In the genomic region with DNA sequence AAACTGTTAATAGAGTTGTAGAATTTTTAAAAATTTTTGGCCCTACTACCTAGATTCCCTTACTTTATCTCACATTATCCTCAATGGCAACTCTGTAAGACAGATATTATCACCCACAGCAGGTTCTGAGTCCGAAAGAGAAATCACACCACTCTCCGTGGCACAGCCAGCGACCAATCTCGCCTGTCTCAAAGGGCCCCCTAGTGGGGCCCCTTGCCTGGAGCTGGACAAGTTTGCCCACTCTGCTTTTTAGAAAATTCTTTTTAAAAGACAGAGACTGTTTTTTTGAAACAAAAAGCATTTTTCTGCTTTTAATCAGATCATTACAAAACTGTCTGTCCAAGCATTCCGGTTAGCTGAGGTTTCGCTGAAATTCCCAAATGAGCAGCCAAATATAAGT, we compare ENCODE assay signal across 11 cellular contexts. TPM values are rescaled to one million over a fixed set of nuclear protein-coding genes. Genes with fewer than 3 reads are reported as not detected.
DNase-seq lines count a peak whose midpoint lies in the region; ATAC-seq and TF ChIP-seq lines count a peak whose summit lies in the region.
"Had no signal": no experiment of that assay in that cellular context is flagged by ENCODE, and none has a peak within 500 bp of the region (broad histone marks: within the 10 kb centered on the region; RNA-seq: fewer than 3 reads in every experiment).

No MANE protein-coding gene starts in this region.

- H3K4me1 ChIP-seq in OCI-LY3 (ENCODE audit: low read length) = peaks cover 6% of the 10 kb centered on the region
- H3K4me1 ChIP-seq: Peyer's patch had no signal

- H3K27me3 Mint-ChIP-seq in progenitor cell of endocrine pancreas = no peaks in the 10 kb centered on the region
- H3K27me3 Mint-ChIP-seq: activated naive CD8-positive, alpha-beta T cell treated with anti-CD3 and anti-CD28 coated beads, Interleukin-2, amount 50 U/mL, for 24 hours; naive B cell had no signal

- no peaks in the 10 kb centered on the region for H3K9me3 Mint-ChIP-seq in progenitor cell of endocrine pancreas (ENCODE audit: low read depth)
- H3K9me3 Mint-ChIP-seq: activated naive CD8-positive, alpha-beta T cell treated with anti-CD3 and anti-CD28 coated beads, Interleukin-2, amount 50 U/mL, for 24 hours; naive B cell had no signal

- DNase-seq in GM10266 (ENCODE audit: extremely low spot score) (no peak), fibroblast of the aortic adventitia (ENCODE audit: low read depth) (no peak), progenitor cell of endocrine pancreas (ENCODE audit: low spot score, unreplicated experiment) (no peak)
- no peak for DNase-seq in stimulated activated CD4-positive, alpha-beta T cell treated with anti-CD3 and anti-CD28 coated beads, Interleukin-15, amount 100 ng/mL, for 24 hours
- DNase-seq: activated naive CD8-positive, alpha-beta T cell treated with anti-CD3 and anti-CD28 coated beads, Interleukin-2, amount 50 U/mL, for 24 hours; MV-4-11; naive B cell; Peyer's patch had no signal

- H4K20me1 ChIP-seq in OCI-LY3 (ENCODE audit: insufficient read depth, low read length) = no peaks in the 10 kb centered on the region

- TF ChIP-seq CTCF in GM10266 (IDR thresholded peaks at IDR 0.05; ENCODE audit: control insufficient read depth, insufficient read depth, low read depth, missing control alignments) (peak; percentile 6), OCI-LY3 (IDR thresholded peaks at IDR 0.05; ENCODE audit: low read depth, low read length) (peak; percentile 40; the same call in 1 of the 2 replicates), fibroblast of the aortic adventitia (IDR thresholded peaks at IDR 0.05; ENCODE audit: insufficient read depth, low read length) (peak; percentile 20), progenitor cell of endocrine pancreas (IDR thresholded peaks at IDR 0.05; ENCODE audit: unreplicated experiment) (peak; percentile 50)

- no peaks in the 10 kb centered on the region for H3K79me2 ChIP-seq in OCI-LY3 (ENCODE audit: low read length)

- no peak overlapping the region for H3K4me3 Mint-ChIP-seq in progenitor cell of endocrine pancreas (ENCODE audit: low read depth)
- H3K4me3 Mint-ChIP-seq: activated naive CD8-positive, alpha-beta T cell treated with anti-CD3 and anti-CD28 coated beads, Interleukin-2, amount 50 U/mL, for 24 hours; naive B cell had no signal

- no peak overlapping the region for H3K4me2 ChIP-seq in OCI-LY3 (ENCODE audit: low read length)

- no peak overlapping the region for H3K4me3 ChIP-seq in OCI-LY3 (ENCODE audit: low read length)
- H3K4me3 ChIP-seq in fibroblast of the aortic adventitia (ENCODE audit: low read depth, low read length) = no peak overlapping the region
- H3K4me3 ChIP-seq: Peyer's patch had no signal

- H3K36me3 Mint-ChIP-seq in progenitor cell of endocrine pancreas (ENCODE audit: insufficient read depth) = peaks cover 16% of the 10 kb centered on the region

- H2AFZ ChIP-seq in OCI-LY3 (ENCODE audit: low read depth, low read length) = no peak overlapping the region

- no peak overlapping the region for H3K27ac Mint-ChIP-seq in progenitor cell of endocrine pancreas
- H3K27ac Mint-ChIP-seq: activated naive CD8-positive, alpha-beta T cell treated with anti-CD3 and anti-CD28 coated beads, Interleukin-2, amount 50 U/mL, for 24 hours had no signal

- no peaks in the 10 kb centered on the region for H3K4me1 Mint-ChIP-seq in progenitor cell of endocrine pancreas (ENCODE audit: low read depth)
- H3K4me1 Mint-ChIP-seq: activated naive CD8-positive, alpha-beta T cell treated with anti-CD3 and anti-CD28 coated beads, Interleukin-2, amount 50 U/mL, for 24 hours had no signal

- H3K27ac ChIP-seq in OCI-LY3 (ENCODE audit: low read length) = no peak overlapping the region
- H3K27ac ChIP-seq: Peyer's patch had no signal

- no peak overlapping the region for H3K9ac ChIP-seq in OCI-LY3 (ENCODE audit: low read length)

- H3K36me3 ChIP-seq in OCI-LY3 (replicated peaks; ENCODE audit: low read depth, low read length) = peaks cover 44% of the 10 kb centered on the region

- H3K9me3 ChIP-seq in OCI-LY3 (ENCODE audit: insufficient read depth, low read length) = no peaks in the 10 kb centered on the region
- H3K9me3 ChIP-seq: Peyer's patch had no signal

- ATAC-seq in HG03342 (IDR thresholded peaks at IDR 0.05; ENCODE audit: unreplicated experiment) (no peak), GM21825 (IDR thresholded peaks at IDR 0.05; ENCODE audit: unreplicated experiment) (no peak)
- ATAC-seq: activated naive CD8-positive, alpha-beta T cell treated with anti-CD3 and anti-CD28 coated beads, Interleukin-2, amount 50 U/mL, for 24 hours had no signal

- no peaks in the 10 kb centered on the region for H3K27me3 ChIP-seq in OCI-LY3 (ENCODE audit: low read depth, low read length)
- H3K27me3 ChIP-seq: Peyer's patch had no signal

RNA-seq across cellular contexts. Expression of a gene that starts 21.7 kb away (rescaled TPM):
- 13.3 and 33.7 TPM in 2 replicates for total RNA-seq in fibroblast of the aortic adventitia (ENCODE audit: low replicate concordance)
- total RNA-seq in progenitor cell of endocrine pancreas = 34.3 and 35.2 TPM in 2 replicates
